ENCODE assay signal across 1 cellular context in the genomic region with DNA sequence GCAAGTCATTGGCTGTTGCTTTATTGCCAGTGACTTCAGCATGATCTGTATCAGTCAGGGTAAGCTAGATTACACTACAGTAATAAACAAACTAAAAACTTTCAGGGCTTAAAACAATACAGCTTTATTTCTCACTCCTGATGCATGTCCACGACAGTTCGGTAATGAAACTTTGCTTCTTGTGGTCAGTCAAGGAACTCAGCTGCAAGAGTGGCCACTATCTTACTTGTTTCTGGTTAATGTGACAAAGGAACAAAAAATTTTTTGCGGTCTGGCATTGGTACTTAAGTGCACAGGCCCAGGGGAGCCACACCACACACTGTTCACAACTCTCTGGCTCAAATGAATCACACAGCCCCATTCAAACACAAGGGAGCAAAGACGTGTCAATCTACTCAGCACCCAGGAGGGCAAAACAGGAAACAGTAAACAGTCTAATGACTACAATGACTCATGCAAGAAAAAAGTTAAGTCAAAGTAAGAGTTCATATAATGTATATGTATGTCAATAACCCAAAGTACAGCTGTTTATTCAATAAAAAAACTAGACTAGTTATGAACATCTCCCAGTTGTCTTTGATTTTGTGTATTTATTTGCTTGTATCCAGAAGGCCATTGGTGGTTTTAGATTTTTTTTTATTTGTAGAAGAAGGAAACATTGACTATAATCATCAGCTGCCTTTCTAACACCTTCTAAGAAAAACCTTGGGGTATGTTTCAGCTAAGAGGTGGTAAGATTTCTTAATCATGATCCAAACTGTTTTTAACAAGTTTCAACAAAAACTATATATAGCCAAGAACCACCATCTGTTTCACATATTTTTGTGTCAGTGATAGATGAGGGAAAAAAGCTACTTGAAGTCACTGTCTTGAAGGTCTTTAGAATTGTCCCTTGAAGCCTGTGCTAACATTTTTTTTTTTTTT.
TF ChIP-seq lines count a peak whose summit lies in the region.

No MANE protein-coding gene starts in this region.

TF ChIP-seq in WTC11, 78 proteins besides CTCF, POLR2A, EP300 and RAD21 (continued from another document):
- no peak for TF ChIP-seq GTF2I (CRISPR knock-in tag; conservative IDR thresholded peaks at IDR 0.05)
